Comparison of ENCODE assay signal across 2 cellular contexts in genomic region chr2:58046335-58046584, GRCh38.
TF ChIP-seq lines count a peak whose summit lies in the region.

No MANE protein-coding gene starts in this region.

TF ChIP-seq in HEK293, 187 proteins besides CTCF, POLR2A, EP300 and RAD21 (continued from another document):
- no peak for TF ChIP-seq ZNF645 (tag by site-specific recombination; IDR thresholded peaks at IDR 0.05)
- no peak for TF ChIP-seq TSHZ1 (tag by site-specific recombination; IDR thresholded peaks at IDR 0.05; ENCODE audit: borderline replicate concordance)
- TF ChIP-seq ZNF600 (tag by site-specific recombination; IDR thresholded peaks at IDR 0.05) = peak; percentile 70; the same call in 1 of the 2 replicates
- no peak for TF ChIP-seq ZNF843 (tag by site-specific recombination; IDR thresholded peaks at IDR 0.05)
- no peak for TF ChIP-seq ZNF558 (tag by site-specific recombination; IDR thresholded peaks at IDR 0.05)
- no peak for TF ChIP-seq ZNF555 (tag by site-specific recombination; conservative IDR thresholded peaks at IDR 0.05)
- 0 out of 2 replicates have a peak, but pooled peaks have one; percentile 40 for TF ChIP-seq MZF1 (tag by site-specific recombination; IDR thresholded peaks at IDR 0.05; ENCODE audit: borderline replicate concordance)
- TF ChIP-seq ZNF146 (tag by site-specific recombination; IDR thresholded peaks at IDR 0.05) = no peak
- no peak for TF ChIP-seq ZNF324 (tag by site-specific recombination; IDR thresholded peaks at IDR 0.05)
- TF ChIP-seq ZNF513 (tag by site-specific recombination; IDR thresholded peaks at IDR 0.05) = no peak
- TF ChIP-seq ZBTB20 (tag by site-specific recombination; IDR thresholded peaks at IDR 0.05) = no peak
- TF ChIP-seq ZSCAN18 (tag by site-specific recombination; IDR thresholded peaks at IDR 0.05) = no peak
- no peak for TF ChIP-seq ZNF660 (tag by site-specific recombination; IDR thresholded peaks at IDR 0.05)

TF ChIP-seq in GM12878, 131 proteins besides CTCF, POLR2A, EP300 and RAD21 (continued from another document):
- peak; percentile 32 for TF ChIP-seq SKIL (IDR thresholded peaks at IDR 0.05; ENCODE audit: low read depth, poor library complexity, severe bottlenecking)
- no peak for TF ChIP-seq SIN3A (IDR thresholded peaks at IDR 0.05; ENCODE audit: low read depth, low read length)
- TF ChIP-seq SMAD1 (IDR thresholded peaks at IDR 0.05; ENCODE audit: low read depth, partially characterized antibody) = peak; percentile 77
- TF ChIP-seq FOXK2 (IDR thresholded peaks at IDR 0.05) = no peak
- no peak for TF ChIP-seq ZZZ3 (IDR thresholded peaks at IDR 0.05; ENCODE audit: control insufficient read depth, insufficient read length, low read depth)
- no peak for TF ChIP-seq SIX5 (IDR thresholded peaks at IDR 0.05; ENCODE audit: low read depth, low read length, severe bottlenecking)
- no peak for TF ChIP-seq ZNF217 (IDR thresholded peaks at IDR 0.05)
- TF ChIP-seq RELA (IDR thresholded peaks at IDR 0.05; ENCODE audit: borderline replicate concordance, partially characterized antibody) = peak; percentile 8
- no peak for TF ChIP-seq NR2C2 (IDR thresholded peaks at IDR 0.05; ENCODE audit: borderline replicate concordance, control insufficient read depth, insufficient read length, low read depth)
- 0 out of 2 replicates have a peak, but pooled peaks have one; percentile 66 for TF ChIP-seq ZNF687 (IDR thresholded peaks at IDR 0.05)
